In genomic region chr16:2149630-2150417, GRCh38 we compare ENCODE assay signal across 1 cellular context.
TF ChIP-seq lines count a peak whose summit lies in the region.

No MANE protein-coding gene starts in this region.

TF ChIP-seq in HepG2, 621 proteins besides CTCF, POLR2A, EP300 and RAD21 (continued from another document):
- no peak for TF ChIP-seq ZNF281 (CRISPR knock-in tag; IDR thresholded peaks at IDR 0.05; ENCODE audit: borderline replicate concordance)
- peak; percentile 72 for TF ChIP-seq ZFY (CRISPR knock-in tag; IDR thresholded peaks at IDR 0.05)
- TF ChIP-seq BORCS8-MEF2B (CRISPR knock-in tag; IDR thresholded peaks at IDR 0.05) = 0 out of 2 replicates have a peak, but pooled peaks have one; percentile 38
- no peak for TF ChIP-seq SMARCC2 (IDR thresholded peaks at IDR 0.05)
- TF ChIP-seq, protein P1, sequence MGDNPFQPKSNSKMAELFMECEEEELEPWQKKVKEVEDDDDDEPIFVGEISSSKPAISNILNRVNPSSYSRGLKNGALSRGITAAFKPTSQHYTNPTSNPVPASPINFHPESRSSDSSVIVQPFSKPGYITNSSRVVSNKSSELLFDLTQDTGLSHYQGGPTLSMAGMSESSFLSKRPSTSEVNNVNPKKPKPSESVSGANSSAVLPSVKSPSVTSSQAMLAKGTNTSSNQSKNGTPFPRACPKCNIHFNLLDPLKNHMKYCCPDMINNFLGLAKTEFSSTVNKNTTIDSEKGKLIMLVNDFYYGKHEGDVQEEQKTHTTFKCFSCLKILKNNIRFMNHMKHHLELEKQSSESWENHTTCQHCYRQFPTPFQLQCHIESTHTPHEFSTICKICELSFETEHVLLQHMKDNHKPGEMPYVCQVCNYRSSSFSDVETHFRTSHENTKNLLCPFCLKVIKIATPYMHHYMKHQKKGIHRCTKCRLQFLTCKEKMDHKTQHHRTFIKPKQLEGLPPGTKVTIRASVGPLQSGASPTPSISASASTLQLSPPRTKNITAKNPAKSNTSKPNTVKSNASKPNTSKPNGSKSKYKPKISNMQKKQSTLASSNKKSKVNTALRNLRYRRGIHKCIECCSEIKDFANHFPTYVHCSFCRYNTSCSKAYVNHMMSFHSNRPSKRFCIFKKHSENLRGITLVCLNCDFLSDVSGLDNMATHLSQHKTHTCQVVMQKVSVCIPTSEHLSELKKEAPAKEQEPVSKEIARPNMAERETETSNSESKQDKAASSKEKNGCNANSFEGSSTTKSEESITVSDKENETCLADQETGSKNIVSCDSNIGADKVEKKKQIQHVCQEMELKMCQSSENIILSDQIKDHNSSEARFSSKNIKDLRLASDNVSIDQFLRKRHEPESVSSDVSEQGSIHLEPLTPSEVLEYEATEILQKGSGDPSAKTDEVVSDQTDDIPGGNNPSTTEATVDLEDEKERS (CRISPR knock-in tag; IDR thresholded peaks at IDR 0.05) = no peak
- no peak for TF ChIP-seq MLX (CRISPR knock-in tag; IDR thresholded peaks at IDR 0.05)
- TF ChIP-seq TMF1 (CRISPR knock-in tag; IDR thresholded peaks at IDR 0.05; ENCODE audit: low read depth) = no peak
- TF ChIP-seq NR2F6 (IDR thresholded peaks at IDR 0.05) = no peak
- 0 out of 2 replicates have a peak, but pooled peaks have one; percentile 4 for TF ChIP-seq NR2F6 (CRISPR knock-in tag; IDR thresholded peaks at IDR 0.05)
- no peak for TF ChIP-seq TAF1 (CRISPR knock-in tag; IDR thresholded peaks at IDR 0.05)
- peak; percentile 38; the same call in 1 of the 2 replicates for TF ChIP-seq POLR2AphosphoS5 (IDR thresholded peaks at IDR 0.05; ENCODE audit: low read depth, low read length)
- TF ChIP-seq ZNF569 (CRISPR knock-in tag; IDR thresholded peaks at IDR 0.05; ENCODE audit: borderline replicate concordance) = no peak
- peak; percentile 94 for TF ChIP-seq PAF1 (CRISPR knock-in tag; IDR thresholded peaks at IDR 0.05)
- TF ChIP-seq PAXIP1 (CRISPR knock-in tag; conservative IDR thresholded peaks at IDR 0.05) = no peak
- 0 out of 2 replicates have a peak, but pooled peaks have one; percentile 17 for TF ChIP-seq ZMYM2 (CRISPR knock-in tag; IDR thresholded peaks at IDR 0.05)
- TF ChIP-seq ZFX (CRISPR knock-in tag; IDR thresholded peaks at IDR 0.05; ENCODE audit: low read depth) = peak; percentile 70; the same call in 1 of the 2 replicates
- TF ChIP-seq ZNF883 (CRISPR knock-in tag; IDR thresholded peaks at IDR 0.05; ENCODE audit: not compliant biosample characterization) = peak; percentile 63
